Comparison of ENCODE assay signal across 17 cellular contexts in genomic region chr16:53924311-53924860, GRCh38.
"Had no signal": no experiment of that assay in that cellular context is flagged by ENCODE, and none has a peak within 500 bp of the region (broad histone marks: within the 10 kb centered on the region; RNA-seq: fewer than 3 reads in every experiment).

No MANE protein-coding gene starts in this region.

- DNase-seq: activated CD4-positive, alpha-beta memory T cell treated with anti-CD3 and anti-CD28 coated beads, Interleukin-2, amount 10 ng/mL, durations not matched to agents 7 days and 5 days; activated CD4-positive, alpha-beta T cell treated with anti-CD3 and anti-CD28 coated beads for 4 hours; activated gamma-delta T cell; activated T-cell treated with anti-CD3 and anti-CD28 coated beads, Interleukin-2, amount 50 U/mL, for 24 hours; amygdala; body of pancreas; central memory CD4-positive, alpha-beta T cell; effector CD8-positive, alpha-beta T cell; foreskin keratinocyte; immature natural killer cell; mesenchymal stem cell; right lobe of liver; stimulated activated naive CD8-positive, alpha-beta T cell treated with anti-CD3 and anti-CD28 coated beads, Interleukin-15, Interleukin-2, amounts not matched to agents 100 U/mL and 50 U/mL, for 24 hours; upper lobe of left lung had no signal

- H3K9me3 ChIP-seq: body of pancreas, right lobe of liver, upper lobe of left lung had no signal

- H3K4me3 Mint-ChIP-seq: activated CD4-positive, alpha-beta memory T cell treated with anti-CD3 and anti-CD28 coated beads, Interleukin-2, amount 10 ng/mL, durations not matched to agents 7 days and 5 days; activated naive CD8-positive, alpha-beta T cell; activated T-cell treated with anti-CD3 and anti-CD28 coated beads, Interleukin-2, amount 50 U/mL, for 24 hours; immature natural killer cell; WTC11 had no signal

- H3K36me3 Mint-ChIP-seq: WTC11 had no signal

- H3K4me3 ChIP-seq: body of pancreas, coronary artery, right lobe of liver, upper lobe of left lung had no signal

- H3K4me1 ChIP-seq: body of pancreas, foreskin keratinocyte, right lobe of liver had no signal

- H3K27ac Mint-ChIP-seq: activated CD4-positive, alpha-beta memory T cell treated with anti-CD3 and anti-CD28 coated beads, Interleukin-2, amount 10 ng/mL, durations not matched to agents 7 days and 5 days; activated naive CD8-positive, alpha-beta T cell; activated T-cell treated with anti-CD3 and anti-CD28 coated beads, Interleukin-2, amount 50 U/mL, for 24 hours; WTC11 had no signal

- H3K9me3 Mint-ChIP-seq: activated CD4-positive, alpha-beta memory T cell treated with anti-CD3 and anti-CD28 coated beads, Interleukin-2, amount 10 ng/mL, durations not matched to agents 7 days and 5 days; activated T-cell treated with anti-CD3 and anti-CD28 coated beads, Interleukin-2, amount 50 U/mL, for 24 hours; immature natural killer cell had no signal

- H3K27me3 Mint-ChIP-seq: activated CD4-positive, alpha-beta memory T cell treated with anti-CD3 and anti-CD28 coated beads, Interleukin-2, amount 10 ng/mL, durations not matched to agents 7 days and 5 days; activated naive CD8-positive, alpha-beta T cell; activated T-cell treated with anti-CD3 and anti-CD28 coated beads, Interleukin-2, amount 50 U/mL, for 24 hours had no signal

- H3K36me3 ChIP-seq: right lobe of liver, upper lobe of left lung had no signal

- H3K27ac ChIP-seq: body of pancreas, coronary artery, foreskin keratinocyte, right lobe of liver, upper lobe of left lung had no signal

- H3K27me3 ChIP-seq: body of pancreas, foreskin keratinocyte, right lobe of liver, upper lobe of left lung had no signal
